17 cellular contexts compared by ENCODE assay signal in genomic region chr20:6868864-6869263, GRCh38.
"Had no signal": no experiment of that assay in that cellular context is flagged by ENCODE, and none has a peak within 500 bp of the region (broad histone marks: within the 10 kb centered on the region; RNA-seq: fewer than 3 reads in every experiment).

No MANE protein-coding gene starts in this region.

- H3K27ac ChIP-seq: adrenal gland, gastroesophageal sphincter, left lung, tibial nerve had no signal

- ATAC-seq: activated naive CD4-positive, alpha-beta T cell treated with anti-CD3 and anti-CD28 coated beads, Interleukin-2, amount 50 U/mL, for 72 hours; esophagus mucosa; gastroesophageal sphincter; left lung; stimulated activated naive CD8-positive, alpha-beta T cell treated with anti-CD3 and anti-CD28 coated beads, Interleukin-15, Interleukin-2, amounts not matched to agents 100 U/mL and 50 U/mL, for 24 hours had no signal

- H3K27me3 ChIP-seq: adrenal gland, gastroesophageal sphincter, tibial nerve had no signal

- H3K36me3 Mint-ChIP-seq: activated naive CD4-positive, alpha-beta T cell treated with anti-CD3 and anti-CD28 coated beads, Interleukin-2, amount 50 U/mL, for 72 hours had no signal

- H3K4me1 ChIP-seq: adrenal gland, gastroesophageal sphincter, left lung, tibial nerve had no signal

- H3K27ac Mint-ChIP-seq: activated naive CD4-positive, alpha-beta T cell treated with anti-CD3 and anti-CD28 coated beads, Interleukin-2, amount 50 U/mL, for 72 hours; activated T-helper 1 cell treated with anti-CD3 and anti-CD28 coated beads, Interleukin-12 subunit alpha, Interleukin-12 subunit beta, Interleukin-2, Interleukin-4 antibody, amounts not matched to agents 30 ng/mL and 10 ng/mL and 1 ng/mL, durations not matched to agents 14 hours and 24 hours and 36 hours had no signal

- H3K36me3 ChIP-seq: adrenal gland, gastroesophageal sphincter, left lung, tibial nerve had no signal

- H3K4me3 Mint-ChIP-seq: activated T-helper 1 cell treated with anti-CD3 and anti-CD28 coated beads, Interleukin-12 subunit alpha, Interleukin-12 subunit beta, Interleukin-2, Interleukin-4 antibody, amounts not matched to agents 30 ng/mL and 10 ng/mL and 1 ng/mL, durations not matched to agents 14 hours and 24 hours and 36 hours had no signal

- H3K4me3 ChIP-seq: adrenal gland, gastroesophageal sphincter, left lung, tibial nerve had no signal

- H3K9me3 ChIP-seq: adrenal gland, gastroesophageal sphincter, left lung, tibial nerve had no signal

- H3K9me3 Mint-ChIP-seq: activated T-helper 1 cell treated with anti-CD3 and anti-CD28 coated beads, Interleukin-12 subunit alpha, Interleukin-12 subunit beta, Interleukin-2, Interleukin-4 antibody, amounts not matched to agents 30 ng/mL and 10 ng/mL and 1 ng/mL, durations not matched to agents 14 hours and 24 hours and 36 hours had no signal

- DNase-seq: activated CD4-positive, alpha-beta T cell treated with anti-CD3 and anti-CD28 coated beads, Interleukin-2, amount 50 U/mL, for 4 hours; activated gamma-delta T cell treated with Interleukin-2 at 50 U/mL for 16 hours; adrenal gland; cerebellar nuclear complex; effector CD4-positive, alpha-beta T cell; midbrain; occipital lobe; retina; stimulated activated CD4-positive, alpha-beta T cell treated with anti-CD3 and anti-CD28 coated beads, Interleukin-2, amount 100 ng/mL, for 24 hours; stimulated activated naive CD8-positive, alpha-beta T cell treated with anti-CD3 and anti-CD28 coated beads, Interleukin-15, Interleukin-2, amounts not matched to agents 100 U/mL and 50 U/mL, for 24 hours; substantia nigra had no signal
